8 cellular contexts compared by ENCODE assay signal in the genomic region with DNA sequence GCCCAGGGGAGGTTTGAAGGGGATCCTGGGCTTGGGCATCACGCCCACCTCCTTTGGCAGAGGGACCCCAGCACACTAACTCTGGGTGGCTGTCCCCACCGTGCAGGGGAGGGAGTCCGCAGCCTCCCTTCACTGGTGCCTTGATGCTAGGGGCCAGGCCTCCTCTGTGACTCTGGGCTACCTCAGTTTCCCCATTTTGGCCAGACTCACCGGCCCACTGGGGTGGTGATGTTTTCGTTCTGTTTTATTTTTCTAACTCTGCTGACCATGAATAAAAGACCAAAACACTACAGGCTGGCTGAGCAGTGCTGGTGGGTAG. TPM values are rescaled to one million over a fixed set of nuclear protein-coding genes. Genes with fewer than 3 reads are reported as not detected.
DNase-seq lines count a peak whose midpoint lies in the region; ATAC-seq lines count a peak whose summit lies in the region.

No MANE protein-coding gene starts in this region.

- POLR2A ChIA-PET in activated naive CD8-positive, alpha-beta T cell treated with anti-CD3 and anti-CD28 coated beads, Interleukin-2, amount 10 ng/mL, durations not matched to agents 7 days and 5 days (lab: Charles Lee) = interaction anchor here (0.8 to 1.6 kb wide), 6 partner anchors 8 to 284 kb away, joined by 3 to 15 read pairs (median 4); partner anchors contain the start of genes POP7, SLC12A9, SRRT and UFSP1

- no peaks in the 10 kb centered on the region for H3K9me3 Mint-ChIP-seq in T-helper 2 cell treated with Interferon-gamma antibody and Interleukin-4, amounts not matched to agents 5 μg/mL and 100 μg/mL, for 36 hours
- H3K9me3 Mint-ChIP-seq in activated naive CD8-positive, alpha-beta T cell treated with anti-CD3 and anti-CD28 coated beads, Interleukin-2, amount 10 ng/mL, durations not matched to agents 7 days and 5 days = no peaks in the 10 kb centered on the region

- H3K4me3 Mint-ChIP-seq in T-helper 2 cell treated with Interferon-gamma antibody and Interleukin-4, amounts not matched to agents 5 μg/mL and 100 μg/mL, for 36 hours = peak overlapping the region; percentile 90
- H3K4me3 Mint-ChIP-seq in activated naive CD8-positive, alpha-beta T cell treated with anti-CD3 and anti-CD28 coated beads, Interleukin-2, amount 10 ng/mL, durations not matched to agents 7 days and 5 days = peak overlapping the region; percentile 95

- peaks cover 2% of the 10 kb centered on the region for H3K9me3 ChIP-seq in iPS-18c (ENCODE audit: control insufficient read depth, insufficient read depth, low read length)

- H3K27ac Mint-ChIP-seq in T-helper 2 cell treated with Interferon-gamma antibody and Interleukin-4, amounts not matched to agents 5 μg/mL and 100 μg/mL, for 36 hours = peak overlapping the region; percentile 95
- H3K27ac Mint-ChIP-seq in activated naive CD8-positive, alpha-beta T cell treated with anti-CD3 and anti-CD28 coated beads, Interleukin-2, amount 10 ng/mL, durations not matched to agents 7 days and 5 days = peak overlapping the region; percentile 95

- peaks cover 10% of the 10 kb centered on the region for H3K4me1 Mint-ChIP-seq in T-helper 2 cell treated with Interferon-gamma antibody and Interleukin-4, amounts not matched to agents 5 μg/mL and 100 μg/mL, for 36 hours (ENCODE audit: low read depth)
- H3K4me1 Mint-ChIP-seq in activated naive CD8-positive, alpha-beta T cell treated with anti-CD3 and anti-CD28 coated beads, Interleukin-2, amount 10 ng/mL, durations not matched to agents 7 days and 5 days = peaks cover 9% of the 10 kb centered on the region

- H3K4me3 ChIP-seq in iPS-18c (ENCODE audit: insufficient read depth, low read depth, low read length) = peak overlapping the region; percentile 99

- no peaks in the 10 kb centered on the region for H3K27me3 Mint-ChIP-seq in T-helper 2 cell treated with Interferon-gamma antibody and Interleukin-4, amounts not matched to agents 5 μg/mL and 100 μg/mL, for 36 hours (ENCODE audit: low read depth)
- H3K27me3 Mint-ChIP-seq in activated naive CD8-positive, alpha-beta T cell treated with anti-CD3 and anti-CD28 coated beads, Interleukin-2, amount 10 ng/mL, durations not matched to agents 7 days and 5 days = no peaks in the 10 kb centered on the region

- no peak for DNase-seq in T-helper 2 cell treated with Interferon-gamma antibody and Interleukin-4, amounts not matched to agents 5 μg/mL and 100 μg/mL, for 36 hours (ENCODE audit: low spot score)
- DNase-seq in T-helper 2 cell = no peak
- no peak for DNase-seq in activated naive CD8-positive, alpha-beta T cell treated with anti-CD3 and anti-CD28 coated beads, Interleukin-2, amount 10 ng/mL, durations not matched to agents 7 days and 5 days
- DNase-seq in substantia nigra (lab: John Stamatoyannopoulos, UW) = peak in 2 of 49 donors; percentile 42 to 44
- DNase-seq in NCI-H82 treated with DMSO at 0.1 percent for 48 hours (lab: John Stamatoyannopoulos, UW; ENCODE audit: unreplicated experiment) = no peak
- DNase-seq in 8988T = no peak
- DNase-seq in stimulated activated CD4-positive, alpha-beta T cell treated with anti-CD3 and anti-CD28 coated beads, Interleukin-12 subunit alpha, Interleukin-12 subunit beta, amount 100 ng/mL, for 4 hours = no peak

- ATAC-seq in activated naive CD8-positive, alpha-beta T cell treated with anti-CD3 and anti-CD28 coated beads, Interleukin-2, amount 10 ng/mL, durations not matched to agents 7 days and 5 days (ENCODE audit: low read depth) = no peak

- peak overlapping the region; percentile 97 for H3K27ac ChIP-seq in substantia nigra (ENCODE audit: low read depth, low read length, poor library complexity, severe bottlenecking)

- H3K36me3 Mint-ChIP-seq in T-helper 2 cell treated with Interferon-gamma antibody and Interleukin-4, amounts not matched to agents 5 μg/mL and 100 μg/mL, for 36 hours (ENCODE audit: low read depth) = peaks cover 30% of the 10 kb centered on the region
- H3K36me3 Mint-ChIP-seq in activated naive CD8-positive, alpha-beta T cell treated with anti-CD3 and anti-CD28 coated beads, Interleukin-2, amount 10 ng/mL, durations not matched to agents 7 days and 5 days = peaks cover 12% of the 10 kb centered on the region

RNA-seq across cellular contexts. Expression of gene TRIP6, which starts 0.5 kb away (rescaled TPM):
- 10 to 100 TPM; 25.6 to 28.0 TPM for total RNA-seq in activated naive CD8-positive, alpha-beta T cell treated with anti-CD3 and anti-CD28 coated beads, Interleukin-2, amount 10 ng/mL, durations not matched to agents 7 days and 5 days

RNA-seq across cellular contexts. Expression of gene SRRT, which starts 8.2 kb away (rescaled TPM):
- total RNA-seq in activated naive CD8-positive, alpha-beta T cell treated with anti-CD3 and anti-CD28 coated beads, Interleukin-2, amount 10 ng/mL, durations not matched to agents 7 days and 5 days = 100 to 1,000 TPM; 251 to 255 TPM

RNA-seq across cellular contexts. Expression of gene SLC12A9, which starts 14.2 kb away (rescaled TPM):
- total RNA-seq in activated naive CD8-positive, alpha-beta T cell treated with anti-CD3 and anti-CD28 coated beads, Interleukin-2, amount 10 ng/mL, durations not matched to agents 7 days and 5 days = 10 to 100 TPM; 39.0 to 41.2 TPM

RNA-seq across cellular contexts. Expression of gene UFSP1, which starts 22.8 kb away (rescaled TPM):
- total RNA-seq in activated naive CD8-positive, alpha-beta T cell treated with anti-CD3 and anti-CD28 coated beads, Interleukin-2, amount 10 ng/mL, durations not matched to agents 7 days and 5 days = 1 to 10 TPM; 3.0 to 4.7 TPM

RNA-seq across cellular contexts. Expression of gene ACHE, which starts 29.0 kb away (rescaled TPM):
- total RNA-seq in activated naive CD8-positive, alpha-beta T cell treated with anti-CD3 and anti-CD28 coated beads, Interleukin-2, amount 10 ng/mL, durations not matched to agents 7 days and 5 days = under 1 TPM in 1 of 2 experiments, not detected in 1; 0.34 TPM
